Comparison of ENCODE assay signal across 2 cellular contexts in the genomic region with DNA sequence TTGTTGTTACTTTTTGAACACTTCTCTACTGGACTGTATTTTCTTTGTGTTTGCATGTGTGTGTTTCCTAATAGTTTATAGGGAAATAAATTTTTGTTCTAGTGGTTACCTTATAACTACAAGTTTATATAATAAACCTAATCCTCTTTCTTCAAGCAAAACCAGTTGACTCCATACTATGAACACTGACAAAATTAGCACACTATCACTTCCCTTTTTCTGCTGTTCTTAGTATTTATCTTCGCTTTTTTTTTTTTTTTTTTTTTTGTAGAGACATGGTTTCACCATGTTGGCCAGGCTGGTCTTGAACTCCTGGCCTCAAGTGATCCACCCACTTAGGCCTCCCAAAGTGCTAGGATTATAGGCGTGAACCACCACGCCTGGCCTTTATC.
TF ChIP-seq lines count a peak whose summit lies in the region.

No MANE protein-coding gene starts in this region.

TF ChIP-seq in GM12878, 131 proteins besides CTCF, POLR2A, EP300 and RAD21 (continues in another document):
- TF ChIP-seq PML (IDR thresholded peaks at IDR 0.05; ENCODE audit: low read length) (no peak), CBX5 (IDR thresholded peaks at IDR 0.05; ENCODE audit: low read depth) (no peak; the same call in 1 of the 2 replicates), YBX1 (IDR thresholded peaks at IDR 0.05) (no peak), BACH1 (IDR thresholded peaks at IDR 0.05; ENCODE audit: borderline replicate concordance) (no peak), RAD51 (IDR thresholded peaks at IDR 0.05) (no peak), LARP7 (IDR thresholded peaks at IDR 0.05) (no peak), ASH2L (IDR thresholded peaks at IDR 0.05; ENCODE audit: borderline replicate concordance, low read depth) (no peak), GATAD2B (conservative IDR thresholded peaks at IDR 0.05; ENCODE audit: low read depth) (no peak), STAT3 (IDR thresholded peaks at IDR 0.05; ENCODE audit: low read depth, low read length) (no peak), ZBED1 (IDR thresholded peaks at IDR 0.05; ENCODE audit: borderline replicate concordance) (no peak), ZNF274 (IDR thresholded peaks at IDR 0.05; ENCODE audit: insufficient read depth, insufficient read length) (no peak), NFIC (IDR thresholded peaks at IDR 0.05; ENCODE audit: low read depth, low read length) (peak; percentile 12; the same call in 1 of the 2 replicates), MEF2A (IDR thresholded peaks at IDR 0.05; ENCODE audit: insufficient read depth, low read depth, low read length) (peak; percentile 86), ZNF384 (IDR thresholded peaks at IDR 0.05; ENCODE audit: borderline replicate concordance, low read depth, low read length) (peak; percentile 91), TAF1 (IDR thresholded peaks at IDR 0.05; ENCODE audit: borderline replicate concordance, low read depth, low read length) (no peak), BHLHE40 (IDR thresholded peaks at IDR 0.05; ENCODE audit: borderline replicate concordance in 1 of 2, low read depth in 2 of 2, low read length in 1 of 2) (no peak), GABPA (IDR thresholded peaks at IDR 0.05; ENCODE audit: low read depth) (0 out of 2 replicates have a peak, but pooled peaks have one; percentile 3), ZNF217 (IDR thresholded peaks at IDR 0.05) (0 out of 2 replicates have a peak, but pooled peaks have one; percentile 27), CHD1 (IDR thresholded peaks at IDR 0.05; ENCODE audit: low read depth, low read length) (0 out of 2 replicates have a peak, but pooled peaks have one; percentile 17), ZNF207 (IDR thresholded peaks at IDR 0.05; ENCODE audit: borderline replicate concordance) (no peak), MTA2 (IDR thresholded peaks at IDR 0.05; ENCODE audit: low read depth) (peak; percentile 43; the same call in 1 of the 2 replicates), FOS (IDR thresholded peaks at IDR 0.05; ENCODE audit: borderline replicate concordance, extremely low read depth, insufficient read length) (no peak), FOXK2 (IDR thresholded peaks at IDR 0.05) (no peak), ATF7 (IDR thresholded peaks at IDR 0.05; ENCODE audit: low read depth) (no peak), CEBPB (IDR thresholded peaks at IDR 0.05; ENCODE audit: borderline replicate concordance in 1 of 2, low read depth in 2 of 2, low read length in 2 of 2) (0 out of 4 replicates have a peak, but pooled peaks of 1 of the 2 experiments have one; percentile 28), FOXM1 (IDR thresholded peaks at IDR 0.05; ENCODE audit: low read depth, low read length) (no peak; the same call in 1 of the 2 replicates), HDAC2 (IDR thresholded peaks at IDR 0.05) (no peak), SREBF2 (IDR thresholded peaks at IDR 0.05; ENCODE audit: low read length) (no peak), MXI1 (IDR thresholded peaks at IDR 0.05; ENCODE audit: low read depth, low read length) (no peak), CREB1 (IDR thresholded peaks at IDR 0.05; ENCODE audit: low read depth) (no peak; the same call in 1 of the 2 replicates)
- TF ChIP-seq, protein P1, sequence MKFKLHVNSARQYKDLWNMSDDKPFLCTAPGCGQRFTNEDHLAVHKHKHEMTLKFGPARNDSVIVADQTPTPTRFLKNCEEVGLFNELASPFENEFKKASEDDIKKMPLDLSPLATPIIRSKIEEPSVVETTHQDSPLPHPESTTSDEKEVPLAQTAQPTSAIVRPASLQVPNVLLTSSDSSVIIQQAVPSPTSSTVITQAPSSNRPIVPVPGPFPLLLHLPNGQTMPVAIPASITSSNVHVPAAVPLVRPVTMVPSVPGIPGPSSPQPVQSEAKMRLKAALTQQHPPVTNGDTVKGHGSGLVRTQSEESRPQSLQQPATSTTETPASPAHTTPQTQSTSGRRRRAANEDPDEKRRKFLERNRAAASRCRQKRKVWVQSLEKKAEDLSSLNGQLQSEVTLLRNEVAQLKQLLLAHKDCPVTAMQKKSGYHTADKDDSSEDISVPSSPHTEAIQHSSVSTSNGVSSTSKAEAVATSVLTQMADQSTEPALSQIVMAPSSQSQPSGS (IDR thresholded peaks at IDR 0.05; ENCODE audit: low read length): peak; percentile 21; the same call in 1 of the 2 replicates
- TF ChIP-seq, protein P2, sequence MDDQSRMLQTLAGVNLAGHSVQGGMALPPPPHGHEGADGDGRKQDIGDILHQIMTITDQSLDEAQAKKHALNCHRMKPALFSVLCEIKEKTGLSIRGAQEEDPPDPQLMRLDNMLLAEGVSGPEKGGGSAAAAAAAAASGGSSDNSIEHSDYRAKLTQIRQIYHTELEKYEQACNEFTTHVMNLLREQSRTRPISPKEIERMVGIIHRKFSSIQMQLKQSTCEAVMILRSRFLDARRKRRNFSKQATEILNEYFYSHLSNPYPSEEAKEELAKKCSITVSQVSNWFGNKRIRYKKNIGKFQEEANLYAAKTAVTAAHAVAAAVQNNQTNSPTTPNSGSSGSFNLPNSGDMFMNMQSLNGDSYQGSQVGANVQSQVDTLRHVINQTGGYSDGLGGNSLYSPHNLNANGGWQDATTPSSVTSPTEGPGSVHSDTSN (IDR thresholded peaks at IDR 0.05; ENCODE audit: insufficient replicate concordance, low read depth, low read length): no peak
- TF ChIP-seq, protein P3, sequence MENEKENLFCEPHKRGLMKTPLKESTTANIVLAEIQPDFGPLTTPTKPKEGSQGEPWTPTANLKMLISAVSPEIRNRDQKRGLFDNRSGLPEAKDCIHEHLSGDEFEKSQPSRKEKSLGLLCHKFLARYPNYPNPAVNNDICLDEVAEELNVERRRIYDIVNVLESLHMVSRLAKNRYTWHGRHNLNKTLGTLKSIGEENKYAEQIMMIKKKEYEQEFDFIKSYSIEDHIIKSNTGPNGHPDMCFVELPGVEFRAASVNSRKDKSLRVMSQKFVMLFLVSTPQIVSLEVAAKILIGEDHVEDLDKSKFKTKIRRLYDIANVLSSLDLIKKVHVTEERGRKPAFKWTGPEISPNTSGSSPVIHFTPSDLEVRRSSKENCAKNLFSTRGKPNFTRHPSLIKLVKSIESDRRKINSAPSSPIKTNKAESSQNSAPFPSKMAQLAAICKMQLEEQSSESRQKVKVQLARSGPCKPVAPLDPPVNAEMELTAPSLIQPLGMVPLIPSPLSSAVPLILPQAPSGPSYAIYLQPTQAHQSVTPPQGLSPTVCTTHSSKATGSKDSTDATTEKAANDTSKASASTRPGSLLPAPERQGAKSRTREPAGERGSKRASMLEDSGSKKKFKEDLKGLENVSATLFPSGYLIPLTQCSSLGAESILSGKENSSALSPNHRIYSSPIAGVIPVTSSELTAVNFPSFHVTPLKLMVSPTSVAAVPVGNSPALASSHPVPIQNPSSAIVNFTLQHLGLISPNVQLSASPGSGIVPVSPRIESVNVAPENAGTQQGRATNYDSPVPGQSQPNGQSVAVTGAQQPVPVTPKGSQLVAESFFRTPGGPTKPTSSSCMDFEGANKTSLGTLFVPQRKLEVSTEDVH (IDR thresholded peaks at IDR 0.05; ENCODE audit: low read depth, partially characterized antibody): no peak
- TF ChIP-seq, protein P4, sequence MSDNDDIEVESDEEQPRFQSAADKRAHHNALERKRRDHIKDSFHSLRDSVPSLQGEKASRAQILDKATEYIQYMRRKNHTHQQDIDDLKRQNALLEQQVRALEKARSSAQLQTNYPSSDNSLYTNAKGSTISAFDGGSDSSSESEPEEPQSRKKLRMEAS (IDR thresholded peaks at IDR 0.05; ENCODE audit: low read depth, low read length): no peak

TF ChIP-seq in GM23338, 12 proteins besides CTCF, POLR2A, EP300 and RAD21:
- no peak for TF ChIP-seq ZNF331 (CRISPR knock-in tag; IDR thresholded peaks at IDR 0.05; ENCODE audit: low read depth)
- TF ChIP-seq POLR2AphosphoS5 (IDR thresholded peaks at IDR 0.05; ENCODE audit: low read depth): no peak
- TF ChIP-seq EZH2phosphoT487 (IDR thresholded peaks at IDR 0.05; ENCODE audit: unreplicated experiment): no peak
- TF ChIP-seq EZH2 (IDR thresholded peaks at IDR 0.05; ENCODE audit: low read depth, unreplicated experiment): no peak
- TF ChIP-seq NANOG (IDR thresholded peaks at IDR 0.05; ENCODE audit: borderline replicate concordance): no peak
- TF ChIP-seq JUNB (IDR thresholded peaks at IDR 0.05; ENCODE audit: unreplicated experiment): no peak
- TF ChIP-seq, protein P5, sequence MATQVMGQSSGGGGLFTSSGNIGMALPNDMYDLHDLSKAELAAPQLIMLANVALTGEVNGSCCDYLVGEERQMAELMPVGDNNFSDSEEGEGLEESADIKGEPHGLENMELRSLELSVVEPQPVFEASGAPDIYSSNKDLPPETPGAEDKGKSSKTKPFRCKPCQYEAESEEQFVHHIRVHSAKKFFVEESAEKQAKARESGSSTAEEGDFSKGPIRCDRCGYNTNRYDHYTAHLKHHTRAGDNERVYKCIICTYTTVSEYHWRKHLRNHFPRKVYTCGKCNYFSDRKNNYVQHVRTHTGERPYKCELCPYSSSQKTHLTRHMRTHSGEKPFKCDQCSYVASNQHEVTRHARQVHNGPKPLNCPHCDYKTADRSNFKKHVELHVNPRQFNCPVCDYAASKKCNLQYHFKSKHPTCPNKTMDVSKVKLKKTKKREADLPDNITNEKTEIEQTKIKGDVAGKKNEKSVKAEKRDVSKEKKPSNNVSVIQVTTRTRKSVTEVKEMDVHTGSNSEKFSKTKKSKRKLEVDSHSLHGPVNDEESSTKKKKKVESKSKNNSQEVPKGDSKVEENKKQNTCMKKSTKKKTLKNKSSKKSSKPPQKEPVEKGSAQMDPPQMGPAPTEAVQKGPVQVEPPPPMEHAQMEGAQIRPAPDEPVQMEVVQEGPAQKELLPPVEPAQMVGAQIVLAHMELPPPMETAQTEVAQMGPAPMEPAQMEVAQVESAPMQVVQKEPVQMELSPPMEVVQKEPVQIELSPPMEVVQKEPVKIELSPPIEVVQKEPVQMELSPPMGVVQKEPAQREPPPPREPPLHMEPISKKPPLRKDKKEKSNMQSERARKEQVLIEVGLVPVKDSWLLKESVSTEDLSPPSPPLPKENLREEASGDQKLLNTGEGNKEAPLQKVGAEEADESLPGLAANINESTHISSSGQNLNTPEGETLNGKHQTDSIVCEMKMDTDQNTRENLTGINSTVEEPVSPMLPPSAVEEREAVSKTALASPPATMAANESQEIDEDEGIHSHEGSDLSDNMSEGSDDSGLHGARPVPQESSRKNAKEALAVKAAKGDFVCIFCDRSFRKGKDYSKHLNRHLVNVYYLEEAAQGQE (IDR thresholded peaks at IDR 0.05; ENCODE audit: unreplicated experiment): no peak
- TF ChIP-seq STAT1 (IDR thresholded peaks at IDR 0.05; ENCODE audit: unreplicated experiment): no peak
